In the genomic region with DNA sequence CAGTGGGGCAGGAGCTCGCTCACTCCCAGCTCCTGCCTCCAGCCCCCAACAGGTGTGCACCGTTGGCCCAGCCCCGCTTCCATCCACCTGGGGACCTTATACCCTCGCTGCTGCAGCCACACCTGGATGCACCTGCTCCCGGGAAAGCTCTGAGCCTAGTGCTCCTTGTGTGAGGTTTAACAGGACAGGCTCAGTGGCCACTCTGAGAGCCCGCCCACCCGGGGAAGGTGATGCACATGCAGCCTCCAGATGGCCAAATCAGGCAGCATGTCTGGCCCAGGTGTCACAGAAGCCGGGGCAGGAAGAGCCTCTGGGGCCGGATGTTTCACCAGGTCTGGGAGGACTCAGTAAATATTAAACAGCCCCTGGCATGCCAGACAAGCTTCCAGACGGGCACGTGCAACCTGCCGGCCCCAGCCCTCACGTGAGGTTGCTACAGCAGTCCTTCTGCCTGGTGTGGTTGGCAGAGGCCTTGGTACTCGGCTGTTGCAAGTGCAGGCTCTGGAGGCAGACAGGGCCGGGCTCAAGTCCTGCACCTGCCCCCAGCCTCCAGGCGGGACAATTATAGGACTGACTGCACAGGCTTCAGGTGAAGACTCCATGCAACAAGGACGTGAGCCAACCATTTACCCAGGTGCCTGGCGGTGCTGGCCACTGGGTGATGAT, we compare ENCODE assay signal across 11 cellular contexts.
DNase-seq lines count a peak whose midpoint lies in the region; ATAC-seq, FAIRE-seq and TF ChIP-seq lines count a peak whose summit lies in the region.
"Had no signal": no experiment of that assay in that cellular context is flagged by ENCODE, and none has a peak within 500 bp of the region (broad histone marks: within the 10 kb centered on the region; RNA-seq: fewer than 3 reads in every experiment).

No MANE protein-coding gene starts in this region.

- H3K14ac ChIP-seq in mesenchymal stem cell (ENCODE audit: low read length in 2 of 2) = no peak overlapping the region

- H3K27me3 ChIP-seq in mesenchymal stem cell (ENCODE audit: control insufficient read depth in 1 of 2, insufficient read depth in 1 of 2, low read length in 2 of 2) = no peaks in the 10 kb centered on the region

- POLR2A ChIA-PET in WTC11 (lab: Charles Lee) = interaction anchor here (0.6 to 0.7 kb wide), 2 partner anchors 1476 to 1978 kb away, joined by 3 read pairs; no protein-coding TSS in a partner anchor

- H2BK5ac ChIP-seq in mesenchymal stem cell (ENCODE audit: low read depth, low read length, poor library complexity, severe bottlenecking) = no peak overlapping the region

- H2AK5ac ChIP-seq in mesenchymal stem cell (ENCODE audit: low read length, severe bottlenecking) = no peak overlapping the region

- peak overlapping the region; percentile 5 for H3K27ac ChIP-seq in mesenchymal stem cell (ENCODE audit: low read length, poor library complexity, severe bottlenecking)

- H3K4me1 Mint-ChIP-seq in WTC11 = peaks cover 18% of the 10 kb centered on the region

- no peaks in the 10 kb centered on the region for H3K27me3 Mint-ChIP-seq in WTC11 (ENCODE audit: low read depth)

- no peak for ATAC-seq in WTC11
- no peak for ATAC-seq in HG02885 (IDR thresholded peaks at IDR 0.05; ENCODE audit: poor library complexity, unreplicated experiment)

- peaks cover 28 to 64% of the 10 kb centered on the region in 2 experiments for H3K36me3 ChIP-seq in mesenchymal stem cell (ENCODE audit: control insufficient read depth in 1 of 2, insufficient read depth in 2 of 2, low read depth in 1 of 2, low read length in 2 of 2)

- H3K4me2 ChIP-seq in mesenchymal stem cell (ENCODE audit: low read length, poor library complexity, severe bottlenecking) = no peak overlapping the region

- peaks cover 12% of the 10 kb centered on the region for H3K9me3 ChIP-seq in mesenchymal stem cell (ENCODE audit: control insufficient read depth, low read length)

- no peak overlapping the region for H3K23ac ChIP-seq in mesenchymal stem cell (ENCODE audit: low read length in 2 of 2)

- TF ChIP-seq POLR2A in GM12892 (IDR thresholded peaks at IDR 0.05; ENCODE audit: low read depth, low read length) = no peak

- no peak overlapping the region for H2BK15ac ChIP-seq in mesenchymal stem cell (ENCODE audit: low read depth, poor library complexity, severe bottlenecking)

- H2BK12ac ChIP-seq in mesenchymal stem cell (ENCODE audit: low read length in 2 of 2) = no peak overlapping the region

- no peak overlapping the region for H3K18ac ChIP-seq in mesenchymal stem cell (ENCODE audit: low read depth in 1 of 2, low read length in 2 of 2)

- peaks cover 38% of the 10 kb centered on the region for H3K4me1 ChIP-seq in mesenchymal stem cell (ENCODE audit: control insufficient read depth, insufficient read depth, low read depth, low read length)

- H4K8ac ChIP-seq in mesenchymal stem cell (ENCODE audit: low read length) = no peak overlapping the region

- peaks cover 9% of the 10 kb centered on the region for H3K36me3 Mint-ChIP-seq in WTC11

- H3K4me3 Mint-ChIP-seq in WTC11 = no peak overlapping the region

- peaks cover 13% of the 10 kb centered on the region for H3K9me3 Mint-ChIP-seq in WTC11

- no peak overlapping the region for H2AFZ ChIP-seq in mesenchymal stem cell (ENCODE audit: low read depth, low read length)

- WGBS in mesenchymal stem cell = 91% methylated on average over 18 of the region's 18 CpGs

- H3K79me1 ChIP-seq in mesenchymal stem cell (replicated peaks; ENCODE audit: low read length, poor library complexity, severe bottlenecking) = peaks cover 9% of the 10 kb centered on the region

- H3K9ac ChIP-seq in mesenchymal stem cell (ENCODE audit: low read length) = no peak overlapping the region

- CTCF ChIA-PET in WTC11 (lab: Charles Lee) = interaction anchor here (0.7 to 3.7 kb wide), 6 partner anchors 12 to 125 kb away, joined by 3 to 123 read pairs (median 6); no protein-coding TSS in a partner anchor

- DNase-seq in DMS79 (lab: John Stamatoyannopoulos, UW) (peak; percentile 81), NCI-H2107 (lab: John Stamatoyannopoulos, UW) (peak; percentile 42), WTC11 (ENCODE audit: low spot score) (no peak), mesenchymal stem cell (no peak), GDM1 (lab: John Stamatoyannopoulos, UW) (no peak), HuH-7 (ENCODE audit: low spot score) (no peak), GM12892 (ENCODE audit: insufficient read length) (no peak)
- DNase-seq: Caco-2; IMR-90; stimulated activated CD4-positive, alpha-beta T cell treated with anti-CD3 and anti-CD28 coated beads, Interleukin-4, amount 100 ng/mL, for 4 hours had no signal

- H3K4ac ChIP-seq in mesenchymal stem cell (ENCODE audit: low read depth in 1 of 2, low read length in 2 of 2) = no peak overlapping the region

- no peak for FAIRE-seq in GM12892 (lab: Jason Lieb, UNC)

- H4K91ac ChIP-seq in mesenchymal stem cell (ENCODE audit: low read length) = no peak overlapping the region

- H3K27ac Mint-ChIP-seq in WTC11 = no peak overlapping the region

- H3K4me3 ChIP-seq in mesenchymal stem cell (ENCODE audit: insufficient read depth in 1 of 2, low read depth in 1 of 2, low read length in 2 of 2) = no peak overlapping the region

- H2BK120ac ChIP-seq in mesenchymal stem cell (ENCODE audit: low read depth, low read length) = no peak overlapping the region

- no peak for TF ChIP-seq CTCF in WTC11 (IDR thresholded peaks at IDR 0.05)

TF ChIP-seq in WTC11, 78 proteins besides CTCF, POLR2A, EP300 and RAD21:
- TF ChIP-seq GABPB1 (CRISPR knock-in tag; IDR thresholded peaks at IDR 0.05) = 0 out of 2 replicates have a peak, but pooled peaks have one; percentile 28
- TF ChIP-seq, protein P1, sequence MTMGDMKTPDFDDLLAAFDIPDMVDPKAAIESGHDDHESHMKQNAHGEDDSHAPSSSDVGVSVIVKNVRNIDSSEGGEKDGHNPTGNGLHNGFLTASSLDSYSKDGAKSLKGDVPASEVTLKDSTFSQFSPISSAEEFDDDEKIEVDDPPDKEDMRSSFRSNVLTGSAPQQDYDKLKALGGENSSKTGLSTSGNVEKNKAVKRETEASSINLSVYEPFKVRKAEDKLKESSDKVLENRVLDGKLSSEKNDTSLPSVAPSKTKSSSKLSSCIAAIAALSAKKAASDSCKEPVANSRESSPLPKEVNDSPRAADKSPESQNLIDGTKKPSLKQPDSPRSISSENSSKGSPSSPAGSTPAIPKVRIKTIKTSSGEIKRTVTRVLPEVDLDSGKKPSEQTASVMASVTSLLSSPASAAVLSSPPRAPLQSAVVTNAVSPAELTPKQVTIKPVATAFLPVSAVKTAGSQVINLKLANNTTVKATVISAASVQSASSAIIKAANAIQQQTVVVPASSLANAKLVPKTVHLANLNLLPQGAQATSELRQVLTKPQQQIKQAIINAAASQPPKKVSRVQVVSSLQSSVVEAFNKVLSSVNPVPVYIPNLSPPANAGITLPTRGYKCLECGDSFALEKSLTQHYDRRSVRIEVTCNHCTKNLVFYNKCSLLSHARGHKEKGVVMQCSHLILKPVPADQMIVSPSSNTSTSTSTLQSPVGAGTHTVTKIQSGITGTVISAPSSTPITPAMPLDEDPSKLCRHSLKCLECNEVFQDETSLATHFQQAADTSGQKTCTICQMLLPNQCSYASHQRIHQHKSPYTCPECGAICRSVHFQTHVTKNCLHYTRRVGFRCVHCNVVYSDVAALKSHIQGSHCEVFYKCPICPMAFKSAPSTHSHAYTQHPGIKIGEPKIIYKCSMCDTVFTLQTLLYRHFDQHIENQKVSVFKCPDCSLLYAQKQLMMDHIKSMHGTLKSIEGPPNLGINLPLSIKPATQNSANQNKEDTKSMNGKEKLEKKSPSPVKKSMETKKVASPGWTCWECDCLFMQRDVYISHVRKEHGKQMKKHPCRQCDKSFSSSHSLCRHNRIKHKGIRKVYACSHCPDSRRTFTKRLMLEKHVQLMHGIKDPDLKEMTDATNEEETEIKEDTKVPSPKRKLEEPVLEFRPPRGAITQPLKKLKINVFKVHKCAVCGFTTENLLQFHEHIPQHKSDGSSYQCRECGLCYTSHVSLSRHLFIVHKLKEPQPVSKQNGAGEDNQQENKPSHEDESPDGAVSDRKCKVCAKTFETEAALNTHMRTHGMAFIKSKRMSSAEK (CRISPR knock-in tag; IDR thresholded peaks at IDR 0.05; ENCODE audit: borderline replicate concordance) = no peak
- TF ChIP-seq ZNF138 (CRISPR knock-in tag; conservative IDR thresholded peaks at IDR 0.05) = no peak

Comparison
In these comparisons a context has a peak if more than half of its experiments do, and no peak if none do; other contexts are left out.
1. DNase-seq: peak in DMS79 (single experiment) and NCI-H2107 (single experiment); none in WTC11 (single experiment), mesenchymal stem cell (single experiment), GDM1 (single experiment), HuH-7 (single experiment) and GM12892 (single experiment).